Comparison of ENCODE assay signal across 22 cellular contexts in the genomic region with DNA sequence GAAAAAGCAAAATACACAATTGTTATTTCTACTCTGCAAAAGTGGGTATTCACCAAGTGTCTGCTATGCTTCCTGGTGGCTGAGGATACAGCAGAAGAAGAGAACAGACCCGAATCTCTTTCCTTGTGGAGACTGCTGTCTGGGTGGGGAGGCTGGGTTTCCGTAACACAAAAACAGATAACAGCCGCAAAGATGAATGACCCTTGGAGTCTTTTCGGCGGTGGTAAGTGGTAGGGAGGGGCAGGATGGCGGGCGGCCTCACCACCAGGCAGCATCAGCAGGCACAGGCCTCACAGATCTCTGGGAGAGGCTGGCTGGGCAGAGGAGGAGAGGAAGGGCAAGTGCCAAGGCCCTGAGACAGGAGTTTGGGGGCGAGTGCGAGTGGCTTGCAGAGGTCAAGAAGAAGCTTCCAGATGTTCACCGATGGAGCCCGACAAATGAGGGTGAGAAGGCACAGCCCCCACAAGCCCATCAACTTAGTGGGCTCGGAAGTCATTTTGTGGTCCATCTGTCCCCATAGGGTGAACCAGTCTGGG.
DNase-seq lines count a peak whose midpoint lies in the region; ATAC-seq, FAIRE-seq and TF ChIP-seq lines count a peak whose summit lies in the region.
"Had no signal": no experiment of that assay in that cellular context is flagged by ENCODE, and none has a peak within 500 bp of the region (broad histone marks: within the 10 kb centered on the region; RNA-seq: fewer than 3 reads in every experiment).

No MANE protein-coding gene starts in this region.

- intact Hi-C loops in HepG2 (cut with micrococcal nuclease; ENCODE audit: unreplicated experiment) (no loop called here), right lobe of liver (cut with DNase I) (no loop called here), vagina (cut with DNase I) (no loop called here)

- H3K4me3 ChIP-seq in HepG2 (replicated peaks in 1 of 3; ENCODE audit: insufficient read depth in 1 of 3, low read depth in 2 of 3, low read length in 3 of 3) = no peak overlapping the region
- no peak overlapping the region for H3K4me3 ChIP-seq in right lobe of liver
- H3K4me3 ChIP-seq in gastroesophageal sphincter = no peak overlapping the region
- H3K4me3 ChIP-seq in osteoblast (ENCODE audit: insufficient read depth, low read length) = no peak overlapping the region
- no peak overlapping the region for H3K4me3 ChIP-seq in vagina
- H3K4me3 ChIP-seq: BLaER1 treated with 17β-estradiol and CSF1 and Interleukin-3, amounts not matched to agents 10 nM and 100 nM; cardiac muscle cell; left ventricle myocardium inferior had no signal

- TF ChIP-seq EP300 in HepG2 (IDR thresholded peaks at IDR 0.05; ENCODE audit: low read depth in 2 of 2, low read length in 2 of 2) = no peak
- TF ChIP-seq EP300 in HepG2 (CRISPR knock-in tag; IDR thresholded peaks at IDR 0.05; ENCODE audit: borderline replicate concordance) = no peak
- no peak for TF ChIP-seq EP300 in gastroesophageal sphincter (IDR thresholded peaks at IDR 0.05)

- TF ChIP-seq POLR2A in HepG2 (IDR thresholded peaks at IDR 0.05; ENCODE audit: insufficient read depth in 1 of 2, low read depth in 2 of 2, low read length in 2 of 2) (no peak), right lobe of liver (IDR thresholded peaks at IDR 0.05) (no peak), gastroesophageal sphincter (IDR thresholded peaks at IDR 0.05) (no peak), vagina (IDR thresholded peaks at IDR 0.05) (no peak)

- H3K9me3 ChIP-seq in HepG2 (ENCODE audit: low read length) = no peaks in the 10 kb centered on the region
- H3K9me3 ChIP-seq in right lobe of liver = no peaks in the 10 kb centered on the region
- no peaks in the 10 kb centered on the region for H3K9me3 ChIP-seq in gastroesophageal sphincter
- no peaks in the 10 kb centered on the region for H3K9me3 ChIP-seq in osteoblast (ENCODE audit: low read depth, low read length)
- H3K9me3 ChIP-seq in vagina = no peaks in the 10 kb centered on the region
- H3K9me3 ChIP-seq: BLaER1 treated with 17β-estradiol and CSF1 and Interleukin-3, amounts not matched to agents 10 nM and 100 nM; left ventricle myocardium inferior had no signal

- no peak for DNase-seq in HepG2 (ENCODE audit: low spot score)
- no peak for DNase-seq in right lobe of liver
- DNase-seq in osteoblast (ENCODE audit: insufficient read length, low spot score, missing footprints) = peak; percentile 14
- peak in 1 of 2 donors; percentile 87 for DNase-seq in vagina (ENCODE audit: extremely low spot score in 2 of 2)
- DNase-seq in activated naive CD4-positive, alpha-beta T cell treated with Interleukin-2 at 50 U/mL for 16 hours = no peak
- DNase-seq in NOMO-1 (lab: John Stamatoyannopoulos, UW; ENCODE audit: unreplicated experiment in 2 of 2) = no peak
- DNase-seq in GM03348 (ENCODE audit: low spot score) = no peak
- DNase-seq: activated CD8-positive, alpha-beta T cell treated with anti-CD3 and anti-CD28 coated beads for 36 hours; activated naive CD4-positive, alpha-beta T cell; activated T-cell treated with anti-CD3 and anti-CD28 coated beads, Interleukin-2, amount 50 U/mL, for 1 hour; amniotic stem cell; Calu3; EL; NCI-H1105; NCI-H2107; NCI-H510A treated with DMSO at 0.1 percent for 48 hours; stimulated activated CD4-positive, alpha-beta T cell treated with anti-CD3 and anti-CD28 coated beads, Interleukin-12 subunit alpha, Interleukin-12 subunit beta, amount 100 ng/mL, for 4 hours; T-helper 9 cell had no signal

- 42% methylated on average over 12 of the region's 12 CpGs for WGBS in HepG2 (ENCODE audit: low lambda C conversion rate)
- WGBS in right lobe of liver (ENCODE audit: insufficient coverage, low coverage, low lambda C conversion rate, missing lambda C conversion rate) = 69% methylated on average over 7 of the region's 12 CpGs
- WGBS in gastroesophageal sphincter (ENCODE audit: low coverage in 1 of 2), 2 donors = 89 to 93% methylated on average over 5 to 11 of the region's 12 CpGs

- no peaks in the 10 kb centered on the region for H4K20me1 ChIP-seq in HepG2 (ENCODE audit: insufficient read depth, low read length)
- H4K20me1 ChIP-seq in osteoblast (ENCODE audit: insufficient read depth, low read length) = peaks cover 9% of the 10 kb centered on the region
- H4K20me1 ChIP-seq: BLaER1 treated with 17β-estradiol and CSF1 and Interleukin-3, amounts not matched to agents 10 nM and 100 nM had no signal

- H3K36me3 ChIP-seq in HepG2 (replicated peaks in 1 of 2; ENCODE audit: control insufficient read depth in 1 of 2, insufficient read depth in 2 of 2, low read length in 2 of 2) (no peaks in the 10 kb centered on the region), right lobe of liver (no peaks in the 10 kb centered on the region), gastroesophageal sphincter (no peaks in the 10 kb centered on the region), osteoblast (ENCODE audit: insufficient read depth, low read length) (no peaks in the 10 kb centered on the region), vagina (no peaks in the 10 kb centered on the region)
- H3K36me3 ChIP-seq: BLaER1 treated with 17β-estradiol and CSF1 and Interleukin-3, amounts not matched to agents 10 nM and 100 nM; cardiac muscle cell; left ventricle myocardium inferior had no signal

- POLR2A ChIA-PET in HepG2 (lab: Yijun Ruan, JAX) = no interaction called here

- H3K27ac ChIP-seq in HepG2 (ENCODE audit: extremely low read length, insufficient read depth, low read length) = no peak overlapping the region
- H3K27ac ChIP-seq in right lobe of liver = no peak overlapping the region
- peak overlapping the region in 3 of 4 donors; percentile 69 to 78 (median 74) for H3K27ac ChIP-seq in gastroesophageal sphincter
- H3K27ac ChIP-seq in osteoblast (ENCODE audit: low read depth, low read length) = no peak overlapping the region
- H3K27ac ChIP-seq in vagina = peak overlapping the region; percentile 59
- H3K27ac ChIP-seq: BLaER1 treated with 17β-estradiol and CSF1 and Interleukin-3, amounts not matched to agents 10 nM and 100 nM; cardiac muscle cell; left ventricle myocardium inferior had no signal

- CTCF ChIA-PET in HepG2 (lab: Yijun Ruan, JAX; ENCODE audit: low intra/inter-chr PET ratio, low total read pairs) = no interaction called here

- H3K79me2 ChIP-seq in HepG2 (ENCODE audit: insufficient read depth, low read length) (no peaks in the 10 kb centered on the region), osteoblast (ENCODE audit: insufficient read depth, low read length) (no peaks in the 10 kb centered on the region)

- FAIRE-seq in HepG2 (lab: Jason Lieb, UNC) = no peak

- H3K9ac ChIP-seq in HepG2 (ENCODE audit: insufficient read depth, low read depth, low read length) = no peak overlapping the region
- H3K9ac ChIP-seq: BLaER1 treated with 17β-estradiol and CSF1 and Interleukin-3, amounts not matched to agents 10 nM and 100 nM had no signal

- TF ChIP-seq RAD21 in HepG2 (CRISPR knock-in tag; IDR thresholded peaks at IDR 0.05) = no peak

- H2AFZ ChIP-seq in HepG2 (ENCODE audit: low read length) = no peak overlapping the region
- no peak overlapping the region for H2AFZ ChIP-seq in osteoblast (ENCODE audit: low read length)

- H3K27me3 ChIP-seq in HepG2 (ENCODE audit: control insufficient read depth in 1 of 2, insufficient read depth in 2 of 2, low read length in 2 of 2) (no peaks in the 10 kb centered on the region; a peak in 1 of 5 replicates), right lobe of liver (no peaks in the 10 kb centered on the region), gastroesophageal sphincter (no peaks in the 10 kb centered on the region), osteoblast (ENCODE audit: insufficient read depth, low read length) (peaks cover 34% of the 10 kb centered on the region), vagina (no peaks in the 10 kb centered on the region)
- H3K27me3 ChIP-seq: BLaER1 treated with 17β-estradiol and CSF1 and Interleukin-3, amounts not matched to agents 10 nM and 100 nM; cardiac muscle cell had no signal

- in situ Hi-C loops in HepG2 (cut with HindIII; ENCODE audit: extremely low pct_ligation_motif_present, low pct_unique_long_range_greater_than_20kb) = no loop called here

- BruUV-seq in HepG2 (replicated peaks; lab: Mats Ljungman, UMichigan) = no TSS peak

- H3K4me1 ChIP-seq in HepG2 (ENCODE audit: insufficient read depth, low read length) (peaks cover 87% of the 10 kb centered on the region), right lobe of liver (peaks cover 0 to 15% (median 7%) of the 10 kb centered on the region in 4 donors), gastroesophageal sphincter (peaks cover 0 to 45% (median 33%) of the 10 kb centered on the region in 3 donors), osteoblast (ENCODE audit: insufficient read depth, low read length) (peaks cover 8% of the 10 kb centered on the region), vagina (peaks cover 42% of the 10 kb centered on the region)

- TF ChIP-seq CTCF in HepG2 (CRISPR knock-in tag; IDR thresholded peaks at IDR 0.05) (no peak), right lobe of liver (IDR thresholded peaks at IDR 0.05) (no peak), gastroesophageal sphincter (IDR thresholded peaks at IDR 0.05) (no peak), osteoblast (IDR thresholded peaks at IDR 0.05; ENCODE audit: extremely low read depth, low read depth, low read length) (no peak), vagina (IDR thresholded peaks at IDR 0.05) (no peak)

- ATAC-seq in HepG2 (no peak), right lobe of liver (no peak), gastroesophageal sphincter (no peak)
- ATAC-seq: activated CD8-positive, alpha-beta T cell treated with anti-CD3 and anti-CD28 coated beads for 36 hours had no signal

- H3K4me2 ChIP-seq in HepG2 (ENCODE audit: low read depth, low read length) = peak overlapping the region; percentile 28
- H3K4me2 ChIP-seq in osteoblast (ENCODE audit: insufficient read depth, low read length) = no peak overlapping the region

TF ChIP-seq in HepG2, 621 proteins besides CTCF, POLR2A, EP300 and RAD21 (continues in another document):
- TF ChIP-seq CENPT (CRISPR knock-in tag; IDR thresholded peaks at IDR 0.05; ENCODE audit: low read depth) (no peak), CENPBD1 (CRISPR knock-in tag; IDR thresholded peaks at IDR 0.05; ENCODE audit: borderline replicate concordance, low read depth) (no peak), NFKB2 (CRISPR knock-in tag; IDR thresholded peaks at IDR 0.05; ENCODE audit: borderline replicate concordance) (no peak), FOXP1 (IDR thresholded peaks at IDR 0.05) (no peak), FOXP1 (CRISPR knock-in tag; IDR thresholded peaks at IDR 0.05) (no peak), ZBTB20 (CRISPR knock-in tag; IDR thresholded peaks at IDR 0.05; ENCODE audit: borderline replicate concordance, low read depth) (no peak)

Comparison
In these comparisons a context has a peak if more than half of its experiments do, and no peak if none do; other contexts are left out.
1. H3K27ac ChIP-seq: peak in gastroesophageal sphincter (3 of 4) and vagina (single experiment); none in HepG2 (single experiment), right lobe of liver (0 of 3) and osteoblast (single experiment).